In genomic region chr11:99325807-99326206, GRCh38 we compare ENCODE assay signal across 14 cellular contexts.
DNase-seq lines count a peak whose midpoint lies in the region; ATAC-seq and TF ChIP-seq lines count a peak whose summit lies in the region.
"Had no signal": no experiment of that assay in that cellular context is flagged by ENCODE, and none has a peak within 500 bp of the region (broad histone marks: within the 10 kb centered on the region; RNA-seq: fewer than 3 reads in every experiment).

No MANE protein-coding gene starts in this region.

- H3K36me3 ChIP-seq in fibroblast of lung (ENCODE audit: control insufficient read depth, insufficient read depth, low read length) (no peaks in the 10 kb centered on the region), skeletal muscle satellite cell (ENCODE audit: insufficient read depth, low read length) (no peaks in the 10 kb centered on the region)
- H3K36me3 ChIP-seq in CD8-positive, alpha-beta T cell (ENCODE audit: insufficient read depth, low read length) = no peaks in the 10 kb centered on the region

- H2AFZ ChIP-seq in fibroblast of lung (ENCODE audit: low read length) = no peak overlapping the region

- DNase-seq in HCEC 1CT (peak; percentile 95), RWPE1 (ENCODE audit: low spot score) (peak; percentile 73), fibroblast of lung (ENCODE audit: low read depth in 2 of 2) (peak; percentile 84 to 89), cortex of kidney (lab: John Stamatoyannopoulos, UW) (no peak)
- DNase-seq in CD8-positive, alpha-beta T cell = no peak
- no peak for DNase-seq in stimulated activated CD4-positive, alpha-beta T cell treated with anti-CD3 and anti-CD28 coated beads, Interleukin-2, amount 100 ng/mL, for 24 hours
- DNase-seq: activated B cell treated with CpG ODN at 0.5 μM for 24 hours; activated effector memory CD4-positive, alpha-beta T cell treated with Interleukin-2 at 50 U/mL for 16 hours; dorsolateral prefrontal cortex; H7; naive thymus-derived CD4-positive, alpha-beta T cell; NCI-H1092; stimulated activated naive CD4-positive, alpha-beta T cell had no signal

- H3K9ac ChIP-seq in fibroblast of lung (ENCODE audit: insufficient read depth, low read length) (no peak overlapping the region), skeletal muscle satellite cell (ENCODE audit: low read depth, low read length) (peak overlapping the region; percentile 44)

- POLR2A ChIA-PET in RWPE1 (lab: Yijun Ruan, JAX; ENCODE audit: low non-redundant PET) = no interaction called here
- POLR2A ChIA-PET in CD8-positive, alpha-beta T cell (lab: Charles Lee) = no interaction called here

- H3K27ac ChIP-seq in RWPE1 (no peak overlapping the region), fibroblast of lung (ENCODE audit: insufficient read depth, low read length) (no peak overlapping the region)
- H3K27ac ChIP-seq in CD8-positive, alpha-beta T cell (ENCODE audit: low read depth, low read length) = no peak overlapping the region
- H3K27ac ChIP-seq: dorsolateral prefrontal cortex had no signal

- no peaks in the 10 kb centered on the region for H3K27me3 Mint-ChIP-seq in CD8-positive, alpha-beta T cell (ENCODE audit: low read depth)
- H3K27me3 Mint-ChIP-seq: activated B cell treated with CpG ODN at 0.5 μM for 24 hours; naive thymus-derived CD4-positive, alpha-beta T cell had no signal

- no peaks in the 10 kb centered on the region for H4K20me1 ChIP-seq in fibroblast of lung (ENCODE audit: control insufficient read depth, extremely low read depth, insufficient read depth, low read length)

- H3K9me3 Mint-ChIP-seq in CD8-positive, alpha-beta T cell = peaks cover 7% of the 10 kb centered on the region

- ATAC-seq in CD8-positive, alpha-beta T cell = no peak
- ATAC-seq: naive thymus-derived CD4-positive, alpha-beta T cell had no signal

- H3K4me2 ChIP-seq in fibroblast of lung (ENCODE audit: extremely low read depth, insufficient read depth, low read length) = no peak overlapping the region
- H3K4me2 ChIP-seq in skeletal muscle satellite cell (ENCODE audit: low read length) = peak overlapping the region; percentile 61

- H3K79me2 ChIP-seq in fibroblast of lung (ENCODE audit: control insufficient read depth, insufficient read depth, low read length) = no peaks in the 10 kb centered on the region

- CTCF ChIA-PET in RWPE1 (lab: Yijun Ruan, JAX) = no interaction called here
- CTCF ChIA-PET in CD8-positive, alpha-beta T cell (lab: Charles Lee) = no interaction called here

- H3K4me3 Mint-ChIP-seq in CD8-positive, alpha-beta T cell = no peak overlapping the region
- H3K4me3 Mint-ChIP-seq: activated B cell treated with CpG ODN at 0.5 μM for 24 hours; naive thymus-derived CD4-positive, alpha-beta T cell had no signal

- H3K9me3 ChIP-seq in fibroblast of lung (ENCODE audit: control insufficient read depth, insufficient read depth, low read depth, low read length) (no peaks in the 10 kb centered on the region), skeletal muscle satellite cell (replicated peaks; ENCODE audit: low read length) (no peaks in the 10 kb centered on the region)
- H3K9me3 ChIP-seq in CD8-positive, alpha-beta T cell (ENCODE audit: low read length) = no peaks in the 10 kb centered on the region

- H3K4me1 ChIP-seq in fibroblast of lung (ENCODE audit: control insufficient read depth, extremely low read depth, insufficient read depth, low read length) = no peaks in the 10 kb centered on the region
- peaks cover 16% of the 10 kb centered on the region for H3K4me1 ChIP-seq in skeletal muscle satellite cell (ENCODE audit: control insufficient read depth, insufficient read depth, low read length)
- H3K4me1 ChIP-seq in CD8-positive, alpha-beta T cell (ENCODE audit: insufficient read depth, low read length) = no peaks in the 10 kb centered on the region

- H3K27ac Mint-ChIP-seq in CD8-positive, alpha-beta T cell = no peak overlapping the region
- H3K27ac Mint-ChIP-seq: activated B cell treated with CpG ODN at 0.5 μM for 24 hours; naive thymus-derived CD4-positive, alpha-beta T cell had no signal

- H3K4me1 Mint-ChIP-seq in CD8-positive, alpha-beta T cell (ENCODE audit: low read depth) = no peaks in the 10 kb centered on the region
- H3K4me1 Mint-ChIP-seq: activated B cell treated with CpG ODN at 0.5 μM for 24 hours; naive thymus-derived CD4-positive, alpha-beta T cell had no signal

- no peaks in the 10 kb centered on the region for H3K27me3 ChIP-seq in fibroblast of lung (ENCODE audit: control insufficient read depth, insufficient read depth, low read length)
- no peaks in the 10 kb centered on the region for H3K27me3 ChIP-seq in skeletal muscle satellite cell (ENCODE audit: control insufficient read depth, insufficient read depth, low read length)
- H3K27me3 ChIP-seq in CD8-positive, alpha-beta T cell (ENCODE audit: insufficient read depth, low read length) = no peaks in the 10 kb centered on the region
- H3K27me3 ChIP-seq: dorsolateral prefrontal cortex had no signal

- TF ChIP-seq CTCF in RWPE1 (conservative IDR thresholded peaks at IDR 0.05; ENCODE audit: low read depth) = no peak
- TF ChIP-seq CTCF in fibroblast of lung (conservative IDR thresholded peaks at IDR 0.05 in 1 of 2, IDR thresholded peaks at IDR 0.05 in 1 of 2; ENCODE audit: low read depth in 1 of 2, low read length in 2 of 2) = no peak
- no peak for TF ChIP-seq CTCF in CD8-positive, alpha-beta T cell (IDR thresholded peaks at IDR 0.05)

- H3K36me3 Mint-ChIP-seq in CD8-positive, alpha-beta T cell = no peaks in the 10 kb centered on the region
- H3K36me3 Mint-ChIP-seq: naive thymus-derived CD4-positive, alpha-beta T cell had no signal

- intact Hi-C loops in CD8-positive, alpha-beta T cell (cut with DNase I, micrococcal nuclease) = no loop called here

- no peak overlapping the region for H3K4me3 ChIP-seq in fibroblast of lung (replicated peaks in 1 of 4; ENCODE audit: control extremely low read depth in 1 of 4, insufficient read depth in 1 of 4, low read depth in 3 of 4, low read length in 4 of 4)
- H3K4me3 ChIP-seq in skeletal muscle satellite cell (ENCODE audit: low read length) = peak overlapping the region; percentile 37
- no peak overlapping the region for H3K4me3 ChIP-seq in CD8-positive, alpha-beta T cell (ENCODE audit: low read depth, low read length)
- H3K4me3 ChIP-seq: dorsolateral prefrontal cortex had no signal

Comparison
In these comparisons a context has a peak if more than half of its experiments do, and no peak if none do; other contexts are left out.
1. DNase-seq: peak in HCEC 1CT (single experiment), RWPE1 (single experiment) and fibroblast of lung (2 of 2); none in cortex of kidney (single experiment), CD8-positive, alpha-beta T cell (0 of 7) and stimulated activated CD4-positive, alpha-beta T cell treated with anti-CD3 and anti-CD28 coated beads, Interleukin-2, amount 100 ng/mL, for 24 hours (0 of 2).